28 cellular contexts compared by ENCODE assay signal in the genomic region with DNA sequence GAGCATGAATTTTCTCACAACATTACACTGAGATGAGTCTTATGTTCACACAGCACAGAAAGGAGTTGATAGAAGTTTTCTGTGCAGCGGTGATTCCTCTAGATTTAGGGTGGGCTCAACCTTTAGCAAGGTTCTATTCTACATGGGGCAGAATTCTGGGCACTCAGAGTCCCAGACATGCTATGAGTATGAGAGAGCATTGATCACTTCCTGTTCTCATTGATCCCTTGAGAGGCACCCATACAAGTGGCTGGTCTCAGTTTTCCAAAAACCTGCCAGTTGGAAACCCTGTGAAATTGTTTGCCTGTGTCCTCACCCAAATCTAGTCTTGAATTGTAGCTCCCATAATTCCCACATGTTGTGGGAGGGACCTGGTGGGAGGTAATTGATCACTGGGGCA.
"Had no signal": no experiment of that assay in that cellular context is flagged by ENCODE, and none has a peak within 500 bp of the region (broad histone marks: within the 10 kb centered on the region; RNA-seq: fewer than 3 reads in every experiment).

No MANE protein-coding gene starts in this region.

- H3K36me3 ChIP-seq: adrenal gland, colonic mucosa, esophagus squamous epithelium, gastroesophageal sphincter, WERI-Rb-1 had no signal

- H3K9me3 ChIP-seq: adrenal gland, body of pancreas, colonic mucosa, esophagus squamous epithelium, gastroesophageal sphincter had no signal

- H3K27ac ChIP-seq: adrenal gland, body of pancreas, colonic mucosa, epithelial cell of prostate, esophagus squamous epithelium, gastroesophageal sphincter, WERI-Rb-1 had no signal

- H3K4me1 ChIP-seq: colonic mucosa, gastroesophageal sphincter had no signal

- ATAC-seq: activated CD4-positive, CD25-positive, alpha-beta regulatory T cell treated with anti-CD3 and anti-CD28 coated beads, Interleukin-2, amount 50 U/mL, for 24 hours; activated CD8-positive, alpha-beta T cell treated with anti-CD3 and anti-CD28 coated beads for 36 hours; activated naive CD8-positive, alpha-beta T cell treated with anti-CD3 and anti-CD28 coated beads, Interleukin-2, amount 50 U/mL, for 24 hours; body of pancreas; gastroesophageal sphincter had no signal

- H3K4me3 ChIP-seq: adrenal gland, body of pancreas, colonic mucosa, esophagus squamous epithelium, gastroesophageal sphincter had no signal

- H3K27me3 ChIP-seq: adrenal gland, body of pancreas, colonic mucosa, gastroesophageal sphincter had no signal

- DNase-seq: activated B cell treated with CpG ODN at 0.5 μM for 24 hours; activated CD4-positive, alpha-beta T cell treated with anti-CD3 and anti-CD28 coated beads for 48 hours; activated CD4-positive, alpha-beta T cell treated with anti-CD3 and anti-CD28 coated beads, Interleukin-2, amount 50 U/mL, for 1 hour; activated CD4-positive, alpha-beta T cell treated with anti-CD3 and anti-CD28 coated beads, Interleukin-2, amount 50 U/mL, for 48 hours; activated CD8-positive, alpha-beta memory T cell treated with anti-CD3 and anti-CD28 coated beads for 24 hours; activated CD8-positive, alpha-beta T cell treated with anti-CD3 and anti-CD28 coated beads for 36 hours; activated effector memory CD4-positive, alpha-beta T cell treated with anti-CD3 and anti-CD28 coated beads, Interleukin-2, amount 50 U/mL, for 16 hours; activated naive CD4-positive, alpha-beta T cell treated with anti-CD3 and anti-CD28 coated beads for 36 hours; activated naive CD8-positive, alpha-beta T cell treated with anti-CD3 and anti-CD28 coated beads for 36 hours; activated naive CD8-positive, alpha-beta T cell treated with anti-CD3 and anti-CD28 coated beads, Interleukin-2, amount 50 U/mL, for 24 hours; activated T-cell treated with anti-CD3 and anti-CD28 coated beads, Interleukin-2, amount 50 U/mL, for 48 hours; adrenal gland; amygdala; aorta; body of pancreas; caudate nucleus; cerebellar nuclear complex; colonic mucosa; effector CD8-positive, alpha-beta T cell; esophagus squamous epithelium; foreskin melanocyte; head of caudate nucleus; hippocampal formation; T1000; WERI-Rb-1 had no signal
